Comparison of ENCODE assay signal across 10 cellular contexts in genomic region chr1:156102634-156103511, GRCh38. TPM values are rescaled to one million over a fixed set of nuclear protein-coding genes. Genes with fewer than 3 reads are reported as not detected.
A peak's percentile ranks its signal among the peaks of the same experiment; 100 is the strongest.
DNase-seq lines count a peak whose midpoint lies in the region; ATAC-seq, FAIRE-seq and TF ChIP-seq lines count a peak whose summit lies in the region.
"Had no signal": no experiment of that assay in that cellular context is flagged by ENCODE, and none has a peak within 500 bp of the region (broad histone marks: within the 10 kb centered on the region; RNA-seq: fewer than 3 reads in every experiment).

No MANE protein-coding gene starts in this region.

- no peak for ATAC-seq in activated naive CD8-positive, alpha-beta T cell treated with anti-CD3 and anti-CD28 coated beads, Interleukin-2, amount 50 U/mL, for 24 hours
- ATAC-seq in thoracic aorta (ENCODE audit: insufficient number of reproducible peaks, low FRiP score, low read depth), result no peak
- ATAC-seq in HG03159 (IDR thresholded peaks at IDR 0.05; ENCODE audit: unreplicated experiment), result no peak
- ATAC-seq: T-cell had no signal

- intact Hi-C loops in activated CD4-positive, alpha-beta memory T cell treated with anti-CD3 and anti-CD28 coated beads for 36 hours (cut with micrococcal nuclease), result no loop called here
- intact Hi-C loops in head of caudate nucleus (cut with DNase I), result no loop called here

- peak overlapping the region; percentile 81 for H3K9ac ChIP-seq in keratinocyte (ENCODE audit: control insufficient read depth, extremely low read depth, insufficient read depth, low read length)

- peaks cover 2% of the 10 kb centered on the region for H3K79me2 ChIP-seq in keratinocyte (ENCODE audit: control insufficient read depth, insufficient read depth, low read length)

- H3K27me3 Mint-ChIP-seq in activated CD4-positive, alpha-beta memory T cell treated with anti-CD3 and anti-CD28 coated beads for 36 hours, result peaks cover 4% of the 10 kb centered on the region
- peaks cover 6% of the 10 kb centered on the region for H3K27me3 Mint-ChIP-seq in activated CD4-positive, alpha-beta memory T cell treated with anti-CD3 and anti-CD28 coated beads, Interleukin-2, amount 10 ng/mL, durations not matched to agents 7 days and 5 days
- H3K27me3 Mint-ChIP-seq in activated naive CD8-positive, alpha-beta T cell treated with anti-CD3 and anti-CD28 coated beads, Interleukin-2, amount 50 U/mL, for 24 hours, result peaks cover 16% of the 10 kb centered on the region
- H3K27me3 Mint-ChIP-seq: T-cell had no signal

- H3K4me1 ChIP-seq in keratinocyte (ENCODE audit: control insufficient read depth, extremely low read depth, insufficient read depth, low read length) (peaks cover 70% of the 10 kb centered on the region), thoracic aorta (ENCODE audit: control insufficient read depth in 1 of 2, low read depth in 2 of 2) (peaks cover 39 to 66% of the 10 kb centered on the region in 2 donors)

- POLR2A ChIA-PET in activated CD4-positive, alpha-beta memory T cell treated with anti-CD3 and anti-CD28 coated beads for 36 hours (lab: Charles Lee), result interaction anchor here (5.5 kb wide), 1 partner anchor 12 kb away, joined by 41 read pairs; the partner anchor contains the start of gene LMNA
- POLR2A ChIA-PET in activated CD4-positive, alpha-beta memory T cell treated with anti-CD3 and anti-CD28 coated beads, Interleukin-2, amount 10 ng/mL, durations not matched to agents 7 days and 5 days (lab: Charles Lee), result interaction anchor here (1.2 to 14.4 kb wide), 3 partner anchors 11 to 111 kb away, joined by 3 to 222 read pairs (median 73); partner anchors contain the start of gene LMNA

- H3K9me1 ChIP-seq in keratinocyte (ENCODE audit: control insufficient read depth, extremely low read depth, insufficient read depth, low read length), result peaks cover 2% of the 10 kb centered on the region

- H3K36me3 Mint-ChIP-seq in activated CD4-positive, alpha-beta memory T cell treated with anti-CD3 and anti-CD28 coated beads for 36 hours, result no peaks in the 10 kb centered on the region
- H3K36me3 Mint-ChIP-seq in activated CD4-positive, alpha-beta memory T cell treated with anti-CD3 and anti-CD28 coated beads, Interleukin-2, amount 10 ng/mL, durations not matched to agents 7 days and 5 days (ENCODE audit: low read depth), result no peaks in the 10 kb centered on the region
- H3K36me3 Mint-ChIP-seq in activated naive CD8-positive, alpha-beta T cell treated with anti-CD3 and anti-CD28 coated beads, Interleukin-2, amount 50 U/mL, for 24 hours (ENCODE audit: low read depth), result peaks cover 3% of the 10 kb centered on the region
- H3K36me3 Mint-ChIP-seq: T-cell had no signal

- H3K4me2 ChIP-seq in keratinocyte (ENCODE audit: control insufficient read depth, extremely low read depth, insufficient read depth, low read depth, low read length), result peak overlapping the region; percentile 81

- CTCF ChIA-PET in activated CD4-positive, alpha-beta memory T cell treated with anti-CD3 and anti-CD28 coated beads for 36 hours (lab: Charles Lee), result interaction anchor here (0.9 to 20.9 kb wide), 2 partner anchors 22 to 36 kb away, joined by 4 to 1097 read pairs; partner anchors contain the start of gene LMNA
- CTCF ChIA-PET in activated CD4-positive, alpha-beta memory T cell treated with anti-CD3 and anti-CD28 coated beads, Interleukin-2, amount 10 ng/mL, durations not matched to agents 7 days and 5 days (lab: Charles Lee), result interaction anchor here (0.8 to 1.8 kb wide), 4 partner anchors 13 to 220 kb away, joined by 3 to 9 read pairs (median 4); no protein-coding TSS in a partner anchor

- dilution Hi-C loops in keratinocyte (cut with MboI; ENCODE audit: extremely low pct_ligation_motif_present, low sequenced_read_pairs), result no loop called here

- peak overlapping the region; percentile 93 for H3K27ac Mint-ChIP-seq in activated CD4-positive, alpha-beta memory T cell treated with anti-CD3 and anti-CD28 coated beads for 36 hours
- H3K27ac Mint-ChIP-seq in activated CD4-positive, alpha-beta memory T cell treated with anti-CD3 and anti-CD28 coated beads, Interleukin-2, amount 10 ng/mL, durations not matched to agents 7 days and 5 days, result no peak overlapping the region
- H3K27ac Mint-ChIP-seq in activated naive CD8-positive, alpha-beta T cell treated with anti-CD3 and anti-CD28 coated beads, Interleukin-2, amount 50 U/mL, for 24 hours, result peak overlapping the region; percentile 94

- H3K36me3 ChIP-seq in keratinocyte (ENCODE audit: control insufficient read depth in 2 of 2, extremely low read depth in 1 of 2, insufficient read depth in 2 of 2, low read length in 2 of 2) (no peaks in the 10 kb centered on the region), thoracic aorta (no peaks in the 10 kb centered on the region)

- H4K20me1 ChIP-seq in keratinocyte (ENCODE audit: control insufficient read depth, extremely low read depth, insufficient read depth, low read length), result no peaks in the 10 kb centered on the region

- DNase-seq in activated CD4-positive, alpha-beta memory T cell treated with anti-CD3 and anti-CD28 coated beads for 36 hours, result no peak
- DNase-seq in activated CD4-positive, alpha-beta memory T cell treated with anti-CD3 and anti-CD28 coated beads, Interleukin-2, amount 10 ng/mL, durations not matched to agents 7 days and 5 days, result no peak
- no peak for DNase-seq in activated naive CD8-positive, alpha-beta T cell treated with anti-CD3 and anti-CD28 coated beads, Interleukin-2, amount 50 U/mL, for 24 hours
- no peak for DNase-seq in keratinocyte (ENCODE audit: low read depth, low spot score)
- DNase-seq in thoracic aorta (ENCODE audit: low spot score), result no peak
- DNase-seq in hippocampal formation (lab: John Stamatoyannopoulos, UW), result no peak
- no peak for DNase-seq in head of caudate nucleus

- FAIRE-seq in keratinocyte (lab: Jason Lieb, UNC), result no peak

- no peaks in the 10 kb centered on the region for H3K27me3 ChIP-seq in keratinocyte (ENCODE audit: control insufficient read depth, extremely low read depth, insufficient read depth, low read length)
- H3K27me3 ChIP-seq in thoracic aorta (replicated peaks; ENCODE audit: insufficient read depth), result no peaks in the 10 kb centered on the region

- no peak overlapping the region for H2AFZ ChIP-seq in keratinocyte (ENCODE audit: control insufficient read depth, low read length)

- peaks cover 2% of the 10 kb centered on the region for H3K9me3 Mint-ChIP-seq in activated CD4-positive, alpha-beta memory T cell treated with anti-CD3 and anti-CD28 coated beads for 36 hours
- H3K9me3 Mint-ChIP-seq in activated CD4-positive, alpha-beta memory T cell treated with anti-CD3 and anti-CD28 coated beads, Interleukin-2, amount 10 ng/mL, durations not matched to agents 7 days and 5 days, result no peaks in the 10 kb centered on the region
- H3K9me3 Mint-ChIP-seq in activated naive CD8-positive, alpha-beta T cell treated with anti-CD3 and anti-CD28 coated beads, Interleukin-2, amount 50 U/mL, for 24 hours, result no peaks in the 10 kb centered on the region
- H3K9me3 Mint-ChIP-seq: T-cell had no signal

- TF ChIP-seq CTCF in keratinocyte (optimal IDR thresholded peaks at IDR 0.05 in 1 of 3, IDR thresholded peaks at IDR 0.05 in 1 of 3, conservative IDR thresholded peaks at IDR 0.05 in 1 of 3; ENCODE audit: extremely low read depth in 1 of 3, insufficient read depth in 2 of 3, low read length in 3 of 3) (no peak), thoracic aorta (IDR thresholded peaks at IDR 0.05) (no peak)

- H3K4me1 Mint-ChIP-seq in activated CD4-positive, alpha-beta memory T cell treated with anti-CD3 and anti-CD28 coated beads for 36 hours (ENCODE audit: low read depth), result peaks cover 77% of the 10 kb centered on the region
- peaks cover 57% of the 10 kb centered on the region for H3K4me1 Mint-ChIP-seq in activated CD4-positive, alpha-beta memory T cell treated with anti-CD3 and anti-CD28 coated beads, Interleukin-2, amount 10 ng/mL, durations not matched to agents 7 days and 5 days
- peaks cover 87% of the 10 kb centered on the region for H3K4me1 Mint-ChIP-seq in activated naive CD8-positive, alpha-beta T cell treated with anti-CD3 and anti-CD28 coated beads, Interleukin-2, amount 50 U/mL, for 24 hours

- H3K4me3 ChIP-seq in keratinocyte (ENCODE audit: control insufficient read depth in 2 of 3, extremely low read depth in 1 of 3, insufficient read depth in 2 of 3, low read depth in 1 of 3, low read length in 3 of 3) (no peak overlapping the region), thoracic aorta (peak overlapping the region; percentile 14)

- H3K4me3 Mint-ChIP-seq in activated CD4-positive, alpha-beta memory T cell treated with anti-CD3 and anti-CD28 coated beads for 36 hours, result peak overlapping the region; percentile 40
- H3K4me3 Mint-ChIP-seq in activated CD4-positive, alpha-beta memory T cell treated with anti-CD3 and anti-CD28 coated beads, Interleukin-2, amount 10 ng/mL, durations not matched to agents 7 days and 5 days, result no peak overlapping the region
- no peak overlapping the region for H3K4me3 Mint-ChIP-seq in activated naive CD8-positive, alpha-beta T cell treated with anti-CD3 and anti-CD28 coated beads, Interleukin-2, amount 50 U/mL, for 24 hours

- no peaks in the 10 kb centered on the region for H3K9me3 ChIP-seq in keratinocyte (ENCODE audit: control insufficient read depth, low read depth, low read length)
- H3K9me3 ChIP-seq in thoracic aorta, result no peaks in the 10 kb centered on the region

- H3K27ac ChIP-seq in keratinocyte (ENCODE audit: control insufficient read depth, insufficient read depth, low read length) (peak overlapping the region; percentile 93), thoracic aorta (peak overlapping the region; percentile 97 to 99)

RNA-seq across cellular contexts. Expression of gene LMNA, which starts 11.6 kb away (rescaled TPM):
- total RNA-seq in activated CD4-positive, alpha-beta memory T cell treated with anti-CD3 and anti-CD28 coated beads for 36 hours, result 100 to 1,000 TPM; 210 to 211 TPM
- total RNA-seq in activated CD4-positive, alpha-beta memory T cell treated with anti-CD3 and anti-CD28 coated beads, Interleukin-2, amount 10 ng/mL, durations not matched to agents 7 days and 5 days, result 100 to 1,000 TPM in 1 of 2 experiments, 10 to 100 TPM in 1; 93.6 to 101 TPM
- 368 to 551 TPM (median 444 TPM) in 3 replicates for polyA plus RNA-seq in keratinocyte
- polyA plus RNA-seq in keratinocyte (2011; ENCODE audit: low read depth), result 222 TPM
- 159 and 403 TPM in 2 replicates for polyA plus RNA-seq in keratinocyte (2011; cell fraction: cytosol; rRNA removed)
- 626 and 729 TPM in 2 replicates for polyA plus RNA-seq in keratinocyte (2011; cell fraction: nucleus; rRNA removed)
- 224 and 699 TPM in 2 replicates for polyA plus RNA-seq in keratinocyte (2012; ENCODE audit: low replicate concordance)
- 328 to 615 TPM (median 504 TPM) in 3 replicates for polyA minus RNA-seq in keratinocyte
- polyA minus RNA-seq in keratinocyte (2011; cell fraction: cytosol; rRNA and poly(A)+ RNA removed), result 757 TPM
- polyA minus RNA-seq in keratinocyte (2011; cell fraction: nucleus; rRNA and poly(A)+ RNA removed), result 433 and 457 TPM in 2 replicates
- total RNA-seq in thoracic aorta, result 100 to 1,000 TPM; 740 to 804 TPM

RNA-seq across cellular contexts. Expression of gene MEX3A, which starts 20.6 kb away (rescaled TPM):
- under 1 TPM; 0.43 to 0.51 TPM for total RNA-seq in activated CD4-positive, alpha-beta memory T cell treated with anti-CD3 and anti-CD28 coated beads for 36 hours
- under 1 TPM in 1 of 2 experiments, not detected in 1; 0.05 TPM for total RNA-seq in activated CD4-positive, alpha-beta memory T cell treated with anti-CD3 and anti-CD28 coated beads, Interleukin-2, amount 10 ng/mL, durations not matched to agents 7 days and 5 days
- polyA plus RNA-seq in keratinocyte, result 1.1 to 2.0 TPM (median 1.5 TPM) in 3 replicates
- 0.75 TPM for polyA plus RNA-seq in keratinocyte (2011; ENCODE audit: low read depth)
- 0.83 and 1.5 TPM in 2 replicates for polyA plus RNA-seq in keratinocyte (2011; cell fraction: cytosol; rRNA removed)
- 2.9 and 4.1 TPM in 2 replicates for polyA plus RNA-seq in keratinocyte (2011; cell fraction: nucleus; rRNA removed)
- polyA plus RNA-seq in keratinocyte (2012; ENCODE audit: low replicate concordance), result 1.1 and 2.1 TPM in 2 replicates
- polyA minus RNA-seq in keratinocyte, result 1.1 to 4.3 TPM (median 1.7 TPM) in 3 replicates
- polyA minus RNA-seq in keratinocyte (2011; cell fraction: cytosol; rRNA and poly(A)+ RNA removed), result 0.96 TPM
- 2.6 and 3.1 TPM in 2 replicates for polyA minus RNA-seq in keratinocyte (2011; cell fraction: nucleus; rRNA and poly(A)+ RNA removed)
- total RNA-seq in thoracic aorta, result under 1 TPM in 1 of 2 donors, not detected in 1; 0.42 TPM

RNA-seq across cellular contexts. Expression of gene RAB25, which starts 41.9 kb away (rescaled TPM):
- total RNA-seq in activated CD4-positive, alpha-beta memory T cell treated with anti-CD3 and anti-CD28 coated beads for 36 hours, result under 1 TPM; 0.52 to 0.56 TPM
- total RNA-seq in activated CD4-positive, alpha-beta memory T cell treated with anti-CD3 and anti-CD28 coated beads, Interleukin-2, amount 10 ng/mL, durations not matched to agents 7 days and 5 days, result under 1 TPM in 1 of 2 experiments, not detected in 1; 0.53 TPM
- polyA plus RNA-seq in keratinocyte, result 93.4 to 159 TPM (median 106 TPM) in 3 replicates
- polyA plus RNA-seq in keratinocyte (2011; ENCODE audit: low read depth), result 155 TPM
- polyA plus RNA-seq in keratinocyte (2011; cell fraction: cytosol; rRNA removed), result 168 and 189 TPM in 2 replicates
- 94.5 and 106 TPM in 2 replicates for polyA plus RNA-seq in keratinocyte (2011; cell fraction: nucleus; rRNA removed)
- polyA plus RNA-seq in keratinocyte (2012; ENCODE audit: low replicate concordance), result 85.5 and 278 TPM in 2 replicates
- 118 to 203 TPM (median 128 TPM) in 3 replicates for polyA minus RNA-seq in keratinocyte
- polyA minus RNA-seq in keratinocyte (2011; cell fraction: cytosol; rRNA and poly(A)+ RNA removed), result 96.3 TPM
- polyA minus RNA-seq in keratinocyte (2011; cell fraction: nucleus; rRNA and poly(A)+ RNA removed), result 26.8 and 30.1 TPM in 2 replicates
- not detected for total RNA-seq in thoracic aorta
- total RNA-seq: glomerular endothelial cell had no signal

RNA-seq across cellular contexts. Expression of gene LAMTOR2, which starts 48.3 kb away (rescaled TPM):
- 10 to 100 TPM; 61.4 to 65.1 TPM for total RNA-seq in activated CD4-positive, alpha-beta memory T cell treated with anti-CD3 and anti-CD28 coated beads for 36 hours
- total RNA-seq in activated CD4-positive, alpha-beta memory T cell treated with anti-CD3 and anti-CD28 coated beads, Interleukin-2, amount 10 ng/mL, durations not matched to agents 7 days and 5 days, result 10 to 100 TPM; 63.1 to 66.2 TPM
- polyA plus RNA-seq in keratinocyte, result 67.5 to 98.0 TPM (median 96.0 TPM) in 3 replicates
- polyA plus RNA-seq in keratinocyte (2011; ENCODE audit: low read depth), result 205 TPM
- 88.2 and 157 TPM in 2 replicates for polyA plus RNA-seq in keratinocyte (2011; cell fraction: cytosol; rRNA removed)
- polyA plus RNA-seq in keratinocyte (2011; cell fraction: nucleus; rRNA removed), result 34.3 and 43.3 TPM in 2 replicates
- polyA plus RNA-seq in keratinocyte (2012; ENCODE audit: low replicate concordance), result 96.1 and 119 TPM in 2 replicates
- 37.0 to 68.3 TPM (median 56.5 TPM) in 3 replicates for polyA minus RNA-seq in keratinocyte
- 30.1 TPM for polyA minus RNA-seq in keratinocyte (2011; cell fraction: cytosol; rRNA and poly(A)+ RNA removed)
- 11.8 and 14.7 TPM in 2 replicates for polyA minus RNA-seq in keratinocyte (2011; cell fraction: nucleus; rRNA and poly(A)+ RNA removed)
- 10 to 100 TPM; 26.4 to 37.0 TPM for total RNA-seq in thoracic aorta

RNA-seq across cellular contexts. Expression of gene UBQLN4, which starts 49.3 kb away (rescaled TPM):
- 10 to 100 TPM; 32.7 to 32.9 TPM for total RNA-seq in activated CD4-positive, alpha-beta memory T cell treated with anti-CD3 and anti-CD28 coated beads for 36 hours
- total RNA-seq in activated CD4-positive, alpha-beta memory T cell treated with anti-CD3 and anti-CD28 coated beads, Interleukin-2, amount 10 ng/mL, durations not matched to agents 7 days and 5 days, result 10 to 100 TPM; 27.0 to 31.2 TPM
- 34.8 to 42.7 TPM (median 35.8 TPM) in 3 replicates for polyA plus RNA-seq in keratinocyte
- polyA plus RNA-seq in keratinocyte (2011; ENCODE audit: low read depth), result 13.3 TPM
- 33.9 and 36.0 TPM in 2 replicates for polyA plus RNA-seq in keratinocyte (2011; cell fraction: cytosol; rRNA removed)
- polyA plus RNA-seq in keratinocyte (2011; cell fraction: nucleus; rRNA removed), result 54.6 and 57.9 TPM in 2 replicates
- 34.0 and 39.8 TPM in 2 replicates for polyA plus RNA-seq in keratinocyte (2012; ENCODE audit: low replicate concordance)
- 52.2 to 68.2 TPM (median 55.0 TPM) in 3 replicates for polyA minus RNA-seq in keratinocyte
- 37.0 TPM for polyA minus RNA-seq in keratinocyte (2011; cell fraction: cytosol; rRNA and poly(A)+ RNA removed)
- 21.9 and 26.2 TPM in 2 replicates for polyA minus RNA-seq in keratinocyte (2011; cell fraction: nucleus; rRNA and poly(A)+ RNA removed)
- 10 to 100 TPM; 21.7 to 36.7 TPM for total RNA-seq in thoracic aorta
